In the genomic region with DNA sequence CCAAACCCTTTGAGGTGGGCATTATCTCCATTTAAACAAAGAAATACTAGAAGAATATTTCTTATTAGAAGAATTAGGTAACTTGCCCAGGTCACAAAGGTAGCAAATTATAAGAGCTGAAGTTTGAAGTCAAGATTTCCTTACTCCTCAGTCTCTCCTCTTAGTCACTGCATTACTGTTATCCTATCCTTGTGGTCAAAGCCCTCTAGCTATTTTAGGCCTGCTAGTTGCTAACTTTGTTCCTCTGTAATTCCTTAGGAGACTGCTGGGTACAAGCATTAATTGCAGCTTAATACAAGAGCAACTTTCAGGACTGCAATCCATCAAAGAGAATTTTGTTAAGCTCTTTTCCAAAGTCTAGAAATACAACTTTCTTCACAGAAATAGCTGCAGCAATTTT, we compare ENCODE assay signal across 25 cellular contexts.
A peak's percentile ranks its signal among the peaks of the same experiment; 100 is the strongest.
DNase-seq lines count a peak whose midpoint lies in the region; ATAC-seq and TF ChIP-seq lines count a peak whose summit lies in the region.
"Had no signal": no experiment of that assay in that cellular context is flagged by ENCODE, and none has a peak within 500 bp of the region (broad histone marks: within the 10 kb centered on the region; RNA-seq: fewer than 3 reads in every experiment).

No MANE protein-coding gene starts in this region.

- H3K27me3 ChIP-seq in IMR-90 (ENCODE audit: control insufficient read depth, insufficient read depth, low read length) (no peaks in the 10 kb centered on the region), PC-3 (ENCODE audit: low read length) (no peaks in the 10 kb centered on the region), right lobe of liver (no peaks in the 10 kb centered on the region)

- H3K4ac ChIP-seq in IMR-90 (ENCODE audit: low read depth, low read length), result no peak overlapping the region

- no peak overlapping the region for H2AK9ac ChIP-seq in IMR-90 (replicated peaks; ENCODE audit: low read depth, low read length, poor library complexity)

- H2BK5ac ChIP-seq in IMR-90 (ENCODE audit: low read depth, low read length, poor library complexity, severe bottlenecking), result no peak overlapping the region

- H2AFZ ChIP-seq in IMR-90 (replicated peaks; ENCODE audit: low read length, poor library complexity), result no peak overlapping the region
- H2AFZ ChIP-seq in PC-3 (ENCODE audit: low read length), result no peak overlapping the region

- no peaks in the 10 kb centered on the region for H3K79me1 ChIP-seq in IMR-90 (ENCODE audit: low read depth in 1 of 2, low read length in 2 of 2)

- no peak overlapping the region for H3K23ac ChIP-seq in IMR-90 (ENCODE audit: low read depth, low read length)

- CTCF ChIA-PET in IMR-90 (lab: Yijun Ruan, JAX), result no interaction called here
- CTCF ChIA-PET in PC-3 (lab: Charles Lee), result no interaction called here

- TF ChIP-seq RAD21 in IMR-90 (IDR thresholded peaks at IDR 0.05; ENCODE audit: low read length), result no peak

- H3K4me2 ChIP-seq in IMR-90 (ENCODE audit: low read depth, low read length) (no peak overlapping the region), PC-3 (ENCODE audit: low read length) (no peak overlapping the region)

- H3K27ac ChIP-seq in IMR-90 (ENCODE audit: insufficient read depth, low read length) (no peak overlapping the region), PC-3 (ENCODE audit: low read length) (no peak overlapping the region), right lobe of liver (no peak overlapping the region)
- H3K27ac ChIP-seq: epithelial cell of prostate, SK-N-MC, thoracic aorta, VCaP had no signal

- no peak overlapping the region for H3K14ac ChIP-seq in IMR-90 (replicated peaks; ENCODE audit: low read depth, low read length)

- H4K8ac ChIP-seq in IMR-90 (ENCODE audit: low read depth in 2 of 2, low read length in 2 of 2), result no peak overlapping the region

- no peak for TF ChIP-seq POLR2A in IMR-90 (IDR thresholded peaks at IDR 0.05; ENCODE audit: low read depth, low read length)
- no peak for TF ChIP-seq POLR2A in right lobe of liver (IDR thresholded peaks at IDR 0.05)

- H3K9me3 ChIP-seq in IMR-90 (ENCODE audit: control insufficient read depth, insufficient read depth, low read length) (no peaks in the 10 kb centered on the region), PC-3 (ENCODE audit: low read length) (no peaks in the 10 kb centered on the region), right lobe of liver (no peaks in the 10 kb centered on the region)
- H3K9me3 ChIP-seq: thoracic aorta had no signal

- no peaks in the 10 kb centered on the region for H3K9me2 ChIP-seq in PC-3 (replicated peaks; ENCODE audit: low read length)

- H3K79me2 ChIP-seq in PC-3 (ENCODE audit: low read length), result no peaks in the 10 kb centered on the region

- no peak overlapping the region for H4K91ac ChIP-seq in IMR-90 (ENCODE audit: insufficient read depth, low read depth, low read length)

- POLR2A ChIA-PET in IMR-90 (lab: Charles Lee; ENCODE audit: unreplicated experiment) (no interaction called here), PC-3 (lab: Charles Lee; ENCODE audit: unreplicated experiment) (no interaction called here)

- H2BK120ac ChIP-seq in IMR-90 (ENCODE audit: low read depth, low read length), result no peak overlapping the region

- no peak overlapping the region for H2BK15ac ChIP-seq in IMR-90 (ENCODE audit: low read depth, low read length)

- H2BK20ac ChIP-seq in IMR-90 (ENCODE audit: low read depth, low read length), result no peak overlapping the region

- no peaks in the 10 kb centered on the region for H3F3A ChIP-seq in PC-3 (ENCODE audit: low read length, unreplicated experiment)

- H3K9ac ChIP-seq in IMR-90 (ENCODE audit: low read depth, low read length) (no peak overlapping the region), PC-3 (ENCODE audit: low read length) (no peak overlapping the region)

- H4K20me1 ChIP-seq in IMR-90 (ENCODE audit: insufficient read depth, low read length), result no peaks in the 10 kb centered on the region
- no peaks in the 10 kb centered on the region for H4K20me1 ChIP-seq in PC-3 (ENCODE audit: low read length)

- no peaks in the 10 kb centered on the region for H3K9me1 ChIP-seq in IMR-90 (ENCODE audit: insufficient read depth, low read length)

- DNase-seq in IMR-90 (peak; percentile 49), astrocyte of the spinal cord (ENCODE audit: low read depth, low spot score) (peak; percentile 29), myocyte (ENCODE audit: low read depth) (peak; percentile 82), NCI-H187 (lab: John Stamatoyannopoulos, UW) (no peak), PC-3 (no peak), right lobe of liver (no peak)
- DNase-seq: activated CD4-positive, alpha-beta T cell treated with anti-CD3 and anti-CD28 coated beads for 48 hours; activated naive CD4-positive, alpha-beta T cell treated with anti-CD3 and anti-CD28 coated beads for 36 hours; activated T-cell treated with anti-CD3 and anti-CD28 coated beads, Interleukin-2, amount 50 U/mL, for 48 hours; CD4-positive, CD25-positive, alpha-beta regulatory T cell; head of caudate nucleus; KG1; kidney glomerular epithelial cell; MV-4-11; NCI-H1694; NCI-H526 treated with DMSO at 0.1 percent for 48 hours; occipital lobe; RPMI8226; stimulated activated CD4-positive, alpha-beta T cell treated with anti-CD3 and anti-CD28 coated beads, Interleukin-4, amount 100 ng/mL, for 1 hour had no signal

- in situ Hi-C loops in IMR-90 (cut with MboI; ENCODE audit: low sequenced_read_pairs) (loop anchor here (25.0 kb wide), 1 partner anchor 1000 kb away; no protein-coding TSS in a partner anchor), astrocyte of the spinal cord (cut with HindIII; ENCODE audit: low sequenced_read_pairs) (no loop called here)

- intact Hi-C loops in IMR-90 (cut with micrococcal nuclease) (no loop called here), PC-3 (cut with micrococcal nuclease) (no loop called here), right lobe of liver (cut with DNase I) (no loop called here)

- H3K36me3 ChIP-seq in IMR-90 (ENCODE audit: control insufficient read depth, insufficient read depth, low read length) (no peaks in the 10 kb centered on the region), PC-3 (ENCODE audit: low read depth, low read length) (no peaks in the 10 kb centered on the region), right lobe of liver (no peaks in the 10 kb centered on the region)
- H3K36me3 ChIP-seq: thoracic aorta had no signal

- H3K56ac ChIP-seq in IMR-90 (ENCODE audit: extremely low read depth, insufficient read depth, low read length), result no peak overlapping the region

- BruUV-seq in IMR-90 (replicated peaks; lab: Mats Ljungman, UMichigan) (no TSS peak), PC-3 (replicated peaks; lab: Mats Ljungman, UMichigan) (no TSS peak)

- ATAC-seq in IMR-90 (ENCODE audit: low read depth) (no peak), PC-3 (no peak), GM18858 (IDR thresholded peaks at IDR 0.05; ENCODE audit: unreplicated experiment) (no peak), right lobe of liver (no peak)
- ATAC-seq: stimulated activated memory B cell treated with anti-CD40 and anti-IgM and Interleukin-4, amounts not matched to agents 10 μg/mL and 1 μg/mL and 100 μg/mL, for 72 hours had no signal

- dilution Hi-C loops in IMR-90 (cut with HindIII; ENCODE audit: low sequenced_read_pairs, unreplicated experiment), result no loop called here

- no peak overlapping the region for H2AK5ac ChIP-seq in IMR-90 (ENCODE audit: low read depth, low read length)

- no peak overlapping the region for H3K4me3 ChIP-seq in IMR-90 (ENCODE audit: insufficient read depth, low read depth, low read length)
- no peak overlapping the region for H3K4me3 ChIP-seq in astrocyte of the spinal cord (ENCODE audit: low read depth, low read length)
- no peak overlapping the region for H3K4me3 ChIP-seq in PC-3 (ENCODE audit: low read length)
- H3K4me3 ChIP-seq in right lobe of liver, result no peak overlapping the region
- H3K4me3 ChIP-seq: SK-N-MC, thoracic aorta had no signal

- no peak overlapping the region for H3K18ac ChIP-seq in IMR-90 (ENCODE audit: low read depth, low read length)

- TF ChIP-seq CTCF in IMR-90 (conservative IDR thresholded peaks at IDR 0.05; ENCODE audit: low read depth, low read length), result no peak
- no peak for TF ChIP-seq CTCF in astrocyte of the spinal cord (IDR thresholded peaks at IDR 0.05; ENCODE audit: low read depth, low read length)
- TF ChIP-seq CTCF in PC-3 (conservative IDR thresholded peaks at IDR 0.05; ENCODE audit: low read depth, low read length), result no peak
- TF ChIP-seq CTCF in right lobe of liver (IDR thresholded peaks at IDR 0.05), result no peak

- H4K5ac ChIP-seq in IMR-90 (ENCODE audit: low read depth, low read length), result no peak overlapping the region

- H3K4me1 ChIP-seq in IMR-90 (ENCODE audit: control insufficient read depth, insufficient read depth, low read length) (no peaks in the 10 kb centered on the region), PC-3 (ENCODE audit: insufficient read depth, low read length) (peaks cover 7% of the 10 kb centered on the region; the same call in 1 of the 2 replicates), right lobe of liver (no peaks in the 10 kb centered on the region)

TF ChIP-seq in IMR-90, 13 proteins besides CTCF, POLR2A, EP300 and RAD21:
- TF ChIP-seq RFX5 (IDR thresholded peaks at IDR 0.05; ENCODE audit: low read depth, low read length) (no peak), USF2 (IDR thresholded peaks at IDR 0.05; ENCODE audit: low read depth, low read length) (no peak), NFE2L2 (IDR thresholded peaks at IDR 0.05; ENCODE audit: low read depth, low read length) (no peak), RCOR1 (IDR thresholded peaks at IDR 0.05; ENCODE audit: insufficient replicate concordance, low read length) (no peak), SMC3 (IDR thresholded peaks at IDR 0.05; ENCODE audit: low read depth, low read length) (no peak)

Comparison
In these comparisons a context has a peak if more than half of its experiments do, and no peak if none do; other contexts are left out.
1. DNase-seq: peak in IMR-90 (single experiment), astrocyte of the spinal cord (single experiment) and myocyte (single experiment); none in NCI-H187 (0 of 2), PC-3 (single experiment) and right lobe of liver (0 of 3).